Comparison of ENCODE assay signal across 8 cellular contexts in genomic region chr13:73058741-73059459, GRCh38. TPM values are rescaled to one million over a fixed set of nuclear protein-coding genes. Genes with fewer than 3 reads are reported as not detected.
DNase-seq lines count a peak whose midpoint lies in the region; ATAC-seq and TF ChIP-seq lines count a peak whose summit lies in the region.

KLF5 (plus strand) TSS chr13:73059005; CDS start chr13:73059328, 323 bp downstream.

- H3K27ac ChIP-seq in adrenal gland, result peak within 1 kb of the TSS in 2 of 5 donors; percentile 56 to 81
- H3K27ac ChIP-seq in left ventricle myocardium inferior (replicated peaks), result peak within 1 kb of the TSS; percentile 69
- H3K27ac ChIP-seq in urinary bladder (ENCODE audit: low read depth), result peak within 1 kb of the TSS; percentile 86

- H3K36me3 ChIP-seq in adrenal gland (replicated peaks in 1 of 2), result no peaks in the 10 kb centered on the region
- no peaks in the 10 kb centered on the region for H3K36me3 ChIP-seq in left ventricle myocardium inferior
- H3K36me3 ChIP-seq in urinary bladder (ENCODE audit: insufficient read depth), result peaks cover 2% of the 10 kb centered on the region

- intact Hi-C loops in adrenal gland (cut with DNase I) (no loop called here), left ventricle myocardium inferior (cut with micrococcal nuclease) (no loop called here)

- H3K4me3 ChIP-seq in GM12875 (ENCODE audit: low read depth, low read length) (peak within 1 kb of the TSS; percentile 51), adrenal gland (peak within 1 kb of the TSS in 2 of 4 donors; percentile 59 to 81), left ventricle myocardium inferior (peak within 1 kb of the TSS; percentile 87), urinary bladder (ENCODE audit: low read depth, low read length) (peak within 1 kb of the TSS; percentile 95)

- peaks cover 47% of the 10 kb centered on the region for H3K4me1 Mint-ChIP-seq in progenitor cell of endocrine pancreas (ENCODE audit: low read depth)

- TF ChIP-seq CTCF in GM12875 (IDR thresholded peaks at IDR 0.05; ENCODE audit: borderline replicate concordance, insufficient read depth, low read depth, low read length), result 0 out of 2 replicates have a peak, but pooled peaks have one; percentile 14
- no peak for TF ChIP-seq CTCF in adrenal gland (IDR thresholded peaks at IDR 0.05)
- peak; percentile 1 for TF ChIP-seq CTCF in left ventricle myocardium inferior (IDR thresholded peaks at IDR 0.05; ENCODE audit: borderline replicate concordance)
- TF ChIP-seq CTCF in progenitor cell of endocrine pancreas (IDR thresholded peaks at IDR 0.05; ENCODE audit: unreplicated experiment), result no peak

- H3K4me3 Mint-ChIP-seq in progenitor cell of endocrine pancreas (ENCODE audit: low read depth), result peak within 1 kb of the TSS; percentile 94

- peak; percentile 97 for ATAC-seq in HG02678 (IDR thresholded peaks at IDR 0.05; ENCODE audit: unreplicated experiment)

- H3K27me3 Mint-ChIP-seq in progenitor cell of endocrine pancreas, result peaks cover 3% of the 10 kb centered on the region

- peaks cover 17% of the 10 kb centered on the region for H3K36me3 Mint-ChIP-seq in progenitor cell of endocrine pancreas (ENCODE audit: insufficient read depth)

- WGBS in adrenal gland, 4 donors, result 0 to 1% (median 1%) methylated on average over 13 to 93 of the region's 93 CpGs
- under 1% methylated on average over 93 of the region's 93 CpGs for WGBS in urinary bladder

- no peaks in the 10 kb centered on the region for H3K9me3 ChIP-seq in adrenal gland (replicated peaks in 1 of 3)
- H3K9me3 ChIP-seq in left ventricle myocardium inferior (replicated peaks), result no peaks in the 10 kb centered on the region

- no peaks in the 10 kb centered on the region for H3K9me3 Mint-ChIP-seq in progenitor cell of endocrine pancreas (ENCODE audit: low read depth)

- TF ChIP-seq POLR2A in adrenal gland (IDR thresholded peaks at IDR 0.05), result peak; percentile 52 to 75

- peak within 1 kb of the TSS; percentile 98 for H3K27ac Mint-ChIP-seq in progenitor cell of endocrine pancreas

- DNase-seq in NCI-H1105 (lab: John Stamatoyannopoulos, UW) (peak; percentile 83), SW480 (ENCODE audit: low spot score) (peak; percentile 99), adrenal gland (peak; percentile 93 to 97 (median 96)), left ventricle myocardium inferior (peak; percentile 95), progenitor cell of endocrine pancreas (ENCODE audit: low spot score, unreplicated experiment) (peak; percentile 100)

- H3K27me3 ChIP-seq in adrenal gland (peaks cover 18% of the 10 kb centered on the region), left ventricle myocardium inferior (ENCODE audit: low read depth) (peaks cover 35% of the 10 kb centered on the region)

- H3K4me1 ChIP-seq in adrenal gland (replicated peaks in 1 of 2) (peaks cover 0 to 5% of the 10 kb centered on the region in 2 donors), left ventricle myocardium inferior (peaks cover 26% of the 10 kb centered on the region), urinary bladder (ENCODE audit: insufficient read depth) (no peaks in the 10 kb centered on the region)

RNA-seq across cellular contexts. Expression of gene KLF5, which starts in this region (rescaled TPM):
- 10 to 100 TPM in 1 of 8 donors, 1 to 10 TPM in 7; 2.0 to 10.3 (median 4.4) TPM for total RNA-seq in adrenal gland
- polyA plus RNA-seq in adrenal gland, result 1 to 10 TPM; 5.3 to 8.5 (median 5.6) TPM
- total RNA-seq in left ventricle myocardium inferior, result 1.1 TPM
- 111 and 119 TPM in 2 replicates for total RNA-seq in progenitor cell of endocrine pancreas
- 30.2 TPM for total RNA-seq in urinary bladder
- 19.6 TPM for polyA plus RNA-seq in urinary bladder

Comparison
In these comparisons a context has a peak if more than half of its experiments do, and no peak if none do; other contexts are left out.
1. CTCF ChIP-seq: peak in GM12875 (single experiment) and left ventricle myocardium inferior (single experiment); none in adrenal gland (0 of 6) and progenitor cell of endocrine pancreas (single experiment).
2. Peak in every context shown above with its lines, with median percentiles within 50 percentile points of each other: DNase-seq.